8 cellular contexts compared by ENCODE assay signal in the genomic region with DNA sequence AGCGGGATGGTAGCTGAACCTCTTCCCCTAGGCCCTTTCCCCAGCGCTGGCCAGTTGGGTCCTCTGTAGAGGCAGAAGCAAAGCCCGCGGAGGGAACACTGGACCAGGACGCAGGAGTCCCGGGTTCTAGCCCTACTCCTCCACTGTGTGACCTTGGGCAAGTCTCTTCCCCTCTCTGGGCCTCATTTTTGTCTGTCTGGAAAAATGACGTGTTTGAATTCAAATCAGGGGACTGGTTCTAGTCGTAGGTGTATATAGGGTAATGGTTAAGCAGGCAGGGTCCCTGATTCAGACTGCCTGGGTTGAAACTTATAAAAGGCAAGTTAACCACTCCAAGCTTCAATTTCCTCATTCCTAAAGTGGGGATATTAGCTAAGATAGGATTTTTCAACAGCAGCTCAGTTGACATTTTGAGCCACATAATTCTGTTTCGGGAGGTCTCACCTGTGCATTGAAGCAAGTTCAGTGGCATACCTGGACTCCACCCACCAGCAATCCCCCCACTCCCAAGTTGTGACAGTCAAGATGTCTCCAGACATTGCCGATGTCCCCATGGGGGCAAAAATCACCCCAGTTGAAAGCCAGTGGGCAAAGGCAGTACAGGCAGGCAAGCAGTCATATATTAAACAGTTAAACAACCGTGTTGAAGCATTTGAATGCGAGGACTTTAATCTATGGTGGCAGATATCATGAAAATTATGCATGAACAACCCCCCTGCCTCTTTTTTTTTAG. TPM values are rescaled to one million over a fixed set of nuclear protein-coding genes. Genes with fewer than 3 reads are reported as not detected.
DNase-seq lines count a peak whose midpoint lies in the region; ATAC-seq and TF ChIP-seq lines count a peak whose summit lies in the region.

No MANE protein-coding gene starts in this region.

- peak in 1 of 2 donors; percentile 2 for ATAC-seq in activated T-cell treated with anti-CD3 and anti-CD28 coated beads, Interleukin-2, amount 50 U/mL, for 4 hours
- ATAC-seq in stimulated activated naive B cell treated with anti-CD40 and anti-IgM and Interleukin-4, amounts not matched to agents 10 μg/mL and 1 μg/mL and 100 μg/mL, for 72 hours (replicated peaks) = peak; percentile 6 to 13
- ATAC-seq in HG02763 (IDR thresholded peaks at IDR 0.05; ENCODE audit: unreplicated experiment) (no peak), HG02642 (IDR thresholded peaks at IDR 0.05; ENCODE audit: poor library complexity, unreplicated experiment) (no peak), omental fat pad (ENCODE audit: low FRiP score) (no peak)

- H3K9me3 Mint-ChIP-seq in activated naive CD4-positive, alpha-beta T cell treated with anti-CD3 and anti-CD28 coated beads, Interleukin-2, amount 50 U/mL, for 24 hours = no peaks in the 10 kb centered on the region
- H3K9me3 Mint-ChIP-seq in activated T-cell treated with anti-CD3 and anti-CD28 coated beads, Interleukin-2, amount 50 U/mL, for 4 hours = no peaks in the 10 kb centered on the region
- H3K9me3 Mint-ChIP-seq in stimulated activated naive B cell treated with anti-CD40 and anti-IgM and Interleukin-4, amounts not matched to agents 10 μg/mL and 1 μg/mL and 100 μg/mL, for 72 hours = no peaks in the 10 kb centered on the region

- DNase-seq in activated naive CD4-positive, alpha-beta T cell treated with Interleukin-2 at 50 U/mL for 16 hours = no peak
- no peak for DNase-seq in activated T-cell treated with anti-CD3 and anti-CD28 coated beads, Interleukin-2, amount 50 U/mL, for 4 hours
- DNase-seq in stimulated activated naive B cell treated with anti-CD40 and anti-IgM and Interleukin-4, amounts not matched to agents 10 μg/mL and 1 μg/mL and 100 μg/mL, for 72 hours = no peak
- DNase-seq in omental fat pad (ENCODE audit: low spot score) = no peak

- H3K4me3 Mint-ChIP-seq in activated naive CD4-positive, alpha-beta T cell treated with anti-CD3 and anti-CD28 coated beads, Interleukin-2, amount 50 U/mL, for 24 hours = peak overlapping the region; percentile 94
- H3K4me3 Mint-ChIP-seq in activated T-cell treated with anti-CD3 and anti-CD28 coated beads, Interleukin-2, amount 50 U/mL, for 4 hours = peak overlapping the region; percentile 92
- H3K4me3 Mint-ChIP-seq in stimulated activated naive B cell treated with anti-CD40 and anti-IgM and Interleukin-4, amounts not matched to agents 10 μg/mL and 1 μg/mL and 100 μg/mL, for 72 hours = peak overlapping the region; percentile 96 to 97

- TF ChIP-seq CTCF in omental fat pad (IDR thresholded peaks at IDR 0.05) = no peak

- H3K36me3 ChIP-seq in iPS-15b (ENCODE audit: control insufficient read depth, insufficient read depth, low read length) = no peaks in the 10 kb centered on the region

- H3K9ac ChIP-seq in iPS-15b (ENCODE audit: low read depth, low read length) = peak overlapping the region; percentile 81

- H3K4me1 ChIP-seq in iPS-15b (ENCODE audit: control insufficient read depth, insufficient read depth, low read length) = no peaks in the 10 kb centered on the region

- no peaks in the 10 kb centered on the region for H3K9me3 ChIP-seq in iPS-15b (ENCODE audit: control insufficient read depth, insufficient read depth, low read length)

- peak overlapping the region; percentile 87 for H3K4me3 ChIP-seq in iPS-15b (ENCODE audit: low read depth, low read length)

- peak overlapping the region; percentile 94 for H3K27ac Mint-ChIP-seq in activated naive CD4-positive, alpha-beta T cell treated with anti-CD3 and anti-CD28 coated beads, Interleukin-2, amount 50 U/mL, for 24 hours
- peak overlapping the region; percentile 99 for H3K27ac Mint-ChIP-seq in stimulated activated naive B cell treated with anti-CD40 and anti-IgM and Interleukin-4, amounts not matched to agents 10 μg/mL and 1 μg/mL and 100 μg/mL, for 72 hours

- no peaks in the 10 kb centered on the region for H3K36me3 Mint-ChIP-seq in activated naive CD4-positive, alpha-beta T cell treated with anti-CD3 and anti-CD28 coated beads, Interleukin-2, amount 50 U/mL, for 24 hours
- no peaks in the 10 kb centered on the region for H3K36me3 Mint-ChIP-seq in activated T-cell treated with anti-CD3 and anti-CD28 coated beads, Interleukin-2, amount 50 U/mL, for 4 hours (ENCODE audit: insufficient read depth)
- H3K36me3 Mint-ChIP-seq in stimulated activated naive B cell treated with anti-CD40 and anti-IgM and Interleukin-4, amounts not matched to agents 10 μg/mL and 1 μg/mL and 100 μg/mL, for 72 hours = peaks cover 15 to 22% of the 10 kb centered on the region in 2 donors

- no peaks in the 10 kb centered on the region for H3K27me3 ChIP-seq in iPS-15b (ENCODE audit: control insufficient read depth, insufficient read depth, low read length)

- H3K4me1 Mint-ChIP-seq in activated naive CD4-positive, alpha-beta T cell treated with anti-CD3 and anti-CD28 coated beads, Interleukin-2, amount 50 U/mL, for 24 hours = peaks cover 42% of the 10 kb centered on the region
- H3K4me1 Mint-ChIP-seq in activated T-cell treated with anti-CD3 and anti-CD28 coated beads, Interleukin-2, amount 50 U/mL, for 4 hours (ENCODE audit: low read depth) = peaks cover 32% of the 10 kb centered on the region
- peaks cover 20 to 48% of the 10 kb centered on the region in 2 donors for H3K4me1 Mint-ChIP-seq in stimulated activated naive B cell treated with anti-CD40 and anti-IgM and Interleukin-4, amounts not matched to agents 10 μg/mL and 1 μg/mL and 100 μg/mL, for 72 hours

- no peaks in the 10 kb centered on the region for H3K27me3 Mint-ChIP-seq in activated naive CD4-positive, alpha-beta T cell treated with anti-CD3 and anti-CD28 coated beads, Interleukin-2, amount 50 U/mL, for 24 hours
- no peaks in the 10 kb centered on the region for H3K27me3 Mint-ChIP-seq in activated T-cell treated with anti-CD3 and anti-CD28 coated beads, Interleukin-2, amount 50 U/mL, for 4 hours (ENCODE audit: low read depth)
- H3K27me3 Mint-ChIP-seq in stimulated activated naive B cell treated with anti-CD40 and anti-IgM and Interleukin-4, amounts not matched to agents 10 μg/mL and 1 μg/mL and 100 μg/mL, for 72 hours = no peaks in the 10 kb centered on the region

RNA-seq across cellular contexts. Expression of a gene that starts 0.9 kb away (rescaled TPM):
- total RNA-seq in activated T-cell treated with anti-CD3 and anti-CD28 coated beads, Interleukin-2, amount 50 U/mL, for 4 hours = 10 to 100 TPM; 17.5 to 23.7 (median 20.8) TPM
- 10 to 100 TPM; 29.4 to 52.0 (median 33.5) TPM for total RNA-seq in omental fat pad

RNA-seq across cellular contexts. Expression of a gene that starts 36.6 kb away (rescaled TPM):
- total RNA-seq in activated T-cell treated with anti-CD3 and anti-CD28 coated beads, Interleukin-2, amount 50 U/mL, for 4 hours = 10 to 100 TPM; 24.6 to 31.0 (median 27.5) TPM
- 10 to 100 TPM in 3 of 4 donors, 1 to 10 TPM in 1; 7.9 to 14.3 (median 11.5) TPM for total RNA-seq in omental fat pad

RNA-seq across cellular contexts. Expression of a gene that starts 36.9 kb away (rescaled TPM):
- 100 to 1,000 TPM; 213 to 236 (median 232) TPM for total RNA-seq in activated T-cell treated with anti-CD3 and anti-CD28 coated beads, Interleukin-2, amount 50 U/mL, for 4 hours
- 10 to 100 TPM; 42.4 to 67.0 (median 51.8) TPM for total RNA-seq in omental fat pad

Comparison
In these comparisons a context has a peak if more than half of its experiments do, and no peak if none do; other contexts are left out.
1. ATAC-seq: peak in stimulated activated naive B cell treated with anti-CD40 and anti-IgM and Interleukin-4, amounts not matched to agents 10 μg/mL and 1 μg/mL and 100 μg/mL, for 72 hours (2 of 2); none in HG02763 (single experiment), HG02642 (single experiment) and omental fat pad (single experiment).
2. Peak in every context shown above with its lines, with median percentiles within 50 percentile points of each other: H3K4me3 Mint-ChIP-seq.